ENCODE assay signal across 34 cellular contexts in genomic region chr13:103523853-103524252, GRCh38.
"Had no signal": no experiment of that assay in that cellular context is flagged by ENCODE, and none has a peak within 500 bp of the region (broad histone marks: within the 10 kb centered on the region; RNA-seq: fewer than 3 reads in every experiment).

No MANE protein-coding gene starts in this region.

- H3K4me1 ChIP-seq: adrenal gland, breast epithelium, colonic mucosa, esophagus squamous epithelium, gastroesophageal sphincter, heart right ventricle had no signal

- H3K36me3 ChIP-seq: adrenal gland, breast epithelium, cardiac muscle cell, colonic mucosa, esophagus squamous epithelium, gastroesophageal sphincter, heart right ventricle had no signal

- H3K4me1 Mint-ChIP-seq: activated CD4-positive, alpha-beta memory T cell treated with anti-CD3 and anti-CD28 coated beads, Interleukin-2, amount 10 ng/mL, durations not matched to agents 7 days and 5 days; activated CD4-positive, alpha-beta T cell treated with anti-CD3 and anti-CD28 coated beads, Interleukin-2, amount 10 ng/mL, durations not matched to agents 7 days and 5 days; activated naive CD4-positive, alpha-beta T cell treated with anti-CD3 and anti-CD28 coated beads, Interleukin-2, amount 50 U/mL, for 24 hours; activated naive CD8-positive, alpha-beta T cell treated with anti-CD3 and anti-CD28 coated beads for 36 hours; activated naive CD8-positive, alpha-beta T cell treated with anti-CD3 and anti-CD28 coated beads, Interleukin-2, amount 50 U/mL, for 24 hours; activated T-helper 17 cell treated with anti-CD3 and anti-CD28 coated beads, Interleukin-2, amount 50 U/mL, for 72 hours; WTC11 had no signal

- FAIRE-seq: endometrium, endothelial cell of umbilical vein had no signal

- H3K4me3 ChIP-seq: adrenal gland, breast epithelium, cardiac muscle cell, colonic mucosa, esophagus squamous epithelium, gastroesophageal sphincter, heart right ventricle had no signal

- H3K27me3 ChIP-seq: adrenal gland, breast epithelium, cardiac muscle cell, colonic mucosa, esophagus squamous epithelium, gastroesophageal sphincter, heart right ventricle had no signal

- H3K9me3 Mint-ChIP-seq: activated CD4-positive, alpha-beta memory T cell treated with anti-CD3 and anti-CD28 coated beads, Interleukin-2, amount 10 ng/mL, durations not matched to agents 7 days and 5 days; activated CD4-positive, alpha-beta T cell treated with anti-CD3 and anti-CD28 coated beads, Interleukin-2, amount 10 ng/mL, durations not matched to agents 7 days and 5 days; activated naive CD4-positive, alpha-beta T cell treated with anti-CD3 and anti-CD28 coated beads, Interleukin-2, amount 50 U/mL, for 24 hours; activated naive CD8-positive, alpha-beta T cell treated with anti-CD3 and anti-CD28 coated beads for 36 hours; activated T-cell treated with anti-CD3 and anti-CD28 coated beads, Interleukin-2, amount 50 U/mL, for 4 hours; activated T-helper 17 cell treated with anti-CD3 and anti-CD28 coated beads, Interleukin-2, amount 50 U/mL, for 72 hours had no signal

- H3K27ac Mint-ChIP-seq: activated CD4-positive, alpha-beta memory T cell treated with anti-CD3 and anti-CD28 coated beads, Interleukin-2, amount 10 ng/mL, durations not matched to agents 7 days and 5 days; activated CD4-positive, alpha-beta T cell treated with anti-CD3 and anti-CD28 coated beads, Interleukin-2, amount 10 ng/mL, durations not matched to agents 7 days and 5 days; activated naive CD4-positive, alpha-beta T cell treated with anti-CD3 and anti-CD28 coated beads for 36 hours; activated naive CD4-positive, alpha-beta T cell treated with anti-CD3 and anti-CD28 coated beads, Interleukin-2, amount 50 U/mL, for 24 hours; activated naive CD8-positive, alpha-beta T cell treated with anti-CD3 and anti-CD28 coated beads for 36 hours; activated naive CD8-positive, alpha-beta T cell treated with anti-CD3 and anti-CD28 coated beads, Interleukin-2, amount 50 U/mL, for 24 hours; activated T-helper 17 cell treated with anti-CD3 and anti-CD28 coated beads, Interleukin-2, amount 50 U/mL, for 72 hours; brain; WTC11 had no signal

- DNase-seq: activated CD4-positive, alpha-beta memory T cell treated with anti-CD3 and anti-CD28 coated beads, Interleukin-2, amount 10 ng/mL, durations not matched to agents 7 days and 5 days; activated CD4-positive, alpha-beta T cell treated with anti-CD3 and anti-CD28 coated beads for 1 hour; activated CD4-positive, alpha-beta T cell treated with anti-CD3 and anti-CD28 coated beads for 4 hours; activated CD4-positive, alpha-beta T cell treated with anti-CD3 and anti-CD28 coated beads, Interleukin-2, amount 10 ng/mL, durations not matched to agents 7 days and 5 days; activated CD4-positive, alpha-beta T cell treated with anti-CD3 and anti-CD28 coated beads, Interleukin-2, amount 50 U/mL, for 4 hours; activated CD8-positive, alpha-beta memory T cell treated with anti-CD3 and anti-CD28 coated beads, Interleukin-2, amount 50 U/mL, for 48 hours; activated effector memory CD4-positive, alpha-beta T cell treated with anti-CD3 and anti-CD28 coated beads, Interleukin-2, amount 50 U/mL, for 16 hours; activated naive CD4-positive, alpha-beta T cell treated with anti-CD3 and anti-CD28 coated beads for 36 hours; activated naive CD8-positive, alpha-beta T cell treated with anti-CD3 and anti-CD28 coated beads for 36 hours; activated naive CD8-positive, alpha-beta T cell treated with anti-CD3 and anti-CD28 coated beads, Interleukin-2, amount 50 U/mL, for 24 hours; activated T-cell treated with anti-CD3 and anti-CD28 coated beads for 4 hours; activated T-cell treated with anti-CD3 and anti-CD28 coated beads, Interleukin-2, amount 50 U/mL, for 4 hours; adrenal gland; amygdala; aorta; central memory CD4-positive, alpha-beta T cell; cerebellar nuclear complex; colonic mucosa; effector CD8-positive, alpha-beta T cell; esophagus squamous epithelium; foreskin melanocyte; heart right ventricle; T-helper 2 cell had no signal

- H3K27ac ChIP-seq: adrenal gland, breast epithelium, cardiac muscle cell, colonic mucosa, epithelial cell of prostate, esophagus squamous epithelium, gastroesophageal sphincter, heart right ventricle, VCaP had no signal

- H3K27me3 Mint-ChIP-seq: activated CD4-positive, alpha-beta memory T cell treated with anti-CD3 and anti-CD28 coated beads, Interleukin-2, amount 10 ng/mL, durations not matched to agents 7 days and 5 days; activated CD4-positive, alpha-beta T cell treated with anti-CD3 and anti-CD28 coated beads, Interleukin-2, amount 10 ng/mL, durations not matched to agents 7 days and 5 days; activated naive CD4-positive, alpha-beta T cell treated with anti-CD3 and anti-CD28 coated beads, Interleukin-2, amount 50 U/mL, for 24 hours; activated naive CD8-positive, alpha-beta T cell treated with anti-CD3 and anti-CD28 coated beads for 36 hours; activated naive CD8-positive, alpha-beta T cell treated with anti-CD3 and anti-CD28 coated beads, Interleukin-2, amount 50 U/mL, for 24 hours; activated T-helper 17 cell treated with anti-CD3 and anti-CD28 coated beads, Interleukin-2, amount 50 U/mL, for 72 hours had no signal

- H3K4me3 Mint-ChIP-seq: activated CD4-positive, alpha-beta memory T cell treated with anti-CD3 and anti-CD28 coated beads, Interleukin-2, amount 10 ng/mL, durations not matched to agents 7 days and 5 days; activated CD4-positive, alpha-beta T cell treated with anti-CD3 and anti-CD28 coated beads, Interleukin-2, amount 10 ng/mL, durations not matched to agents 7 days and 5 days; activated naive CD4-positive, alpha-beta T cell treated with anti-CD3 and anti-CD28 coated beads for 36 hours; activated naive CD4-positive, alpha-beta T cell treated with anti-CD3 and anti-CD28 coated beads, Interleukin-2, amount 50 U/mL, for 24 hours; activated naive CD8-positive, alpha-beta T cell treated with anti-CD3 and anti-CD28 coated beads for 36 hours; activated naive CD8-positive, alpha-beta T cell treated with anti-CD3 and anti-CD28 coated beads, Interleukin-2, amount 50 U/mL, for 24 hours; activated T-cell treated with anti-CD3 and anti-CD28 coated beads, Interleukin-2, amount 50 U/mL, for 4 hours; activated T-helper 17 cell treated with anti-CD3 and anti-CD28 coated beads, Interleukin-2, amount 50 U/mL, for 72 hours; brain; WTC11 had no signal

- H3K9me3 ChIP-seq: adrenal gland, breast epithelium, colonic mucosa, esophagus squamous epithelium, gastroesophageal sphincter, heart right ventricle had no signal

- H3K36me3 Mint-ChIP-seq: activated naive CD4-positive, alpha-beta T cell treated with anti-CD3 and anti-CD28 coated beads, Interleukin-2, amount 50 U/mL, for 24 hours; activated naive CD8-positive, alpha-beta T cell treated with anti-CD3 and anti-CD28 coated beads for 36 hours; brain; WTC11 had no signal

- ATAC-seq: activated naive CD8-positive, alpha-beta T cell treated with anti-CD3 and anti-CD28 coated beads, Interleukin-2, amount 50 U/mL, for 24 hours; activated T-cell treated with anti-CD3 and anti-CD28 coated beads, Interleukin-2, amount 50 U/mL, for 4 hours; activated T-helper 17 cell treated with anti-CD3 and anti-CD28 coated beads, Interleukin-2, amount 50 U/mL, for 72 hours; gastroesophageal sphincter; heart right ventricle; WTC11 had no signal
